Comparison of ENCODE assay signal across 16 cellular contexts in genomic region chr10:77533887-77534278, GRCh38.
DNase-seq lines count a peak whose midpoint lies in the region; ATAC-seq and TF ChIP-seq lines count a peak whose summit lies in the region.
"Had no signal": no experiment of that assay in that cellular context is flagged by ENCODE, and none has a peak within 500 bp of the region (broad histone marks: within the 10 kb centered on the region; RNA-seq: fewer than 3 reads in every experiment).

No MANE protein-coding gene starts in this region.

- H3K9ac ChIP-seq in skeletal muscle tissue (ENCODE audit: low read depth in 1 of 3, low read length in 3 of 3): no peak overlapping the region

- DNase-seq in HK-2 (ENCODE audit: unreplicated experiment): peak; percentile 28
- peak; percentile 45 for DNase-seq in NCI-H345 (lab: John Stamatoyannopoulos, UW)
- DNase-seq in epithelial cell of esophagus (ENCODE audit: low read depth): peak; percentile 53
- DNase-seq in dedifferentiated amniotic fluid mesenchymal stem cell (ENCODE audit: extremely low spot score): no peak
- DNase-seq in NCI-H2107 (lab: John Stamatoyannopoulos, UW): no peak
- DNase-seq: activated CD4-positive, CD25-positive, alpha-beta regulatory T cell treated with anti-CD3 and anti-CD28 coated beads, Interleukin-2, amount 50 U/mL, for 72 hours; activated CD8-positive, alpha-beta memory T cell treated with anti-CD3 and anti-CD28 coated beads, Interleukin-2, amount 50 U/mL, for 4 hours; activated naive CD4-positive, alpha-beta T cell treated with anti-CD3 and anti-CD28 coated beads, Interleukin-2, amount 50 U/mL, for 16 hours; CD4-positive, alpha-beta memory T cell; natural killer cell; OCI-M1; stimulated activated naive CD8-positive, alpha-beta T cell treated with anti-CD3 and anti-CD28 coated beads, Interleukin-15, Interleukin-2, amounts not matched to agents 100 U/mL and 50 U/mL, for 24 hours had no signal

- H3K4me1 ChIP-seq in skeletal muscle tissue (ENCODE audit: control insufficient read depth in 3 of 3, insufficient read depth in 3 of 3, low read length in 3 of 3): peaks cover 38 to 75% (median 42%) of the 10 kb centered on the region in 3 donors

- no peaks in the 10 kb centered on the region for H3K27me3 ChIP-seq in skeletal muscle tissue (ENCODE audit: control insufficient read depth in 3 of 3, insufficient read depth in 3 of 3, low read length in 3 of 3)

- peak overlapping the region; percentile 28 for H3K27ac ChIP-seq in skeletal muscle tissue (ENCODE audit: low read depth, low read length)

- no peaks in the 10 kb centered on the region for H3K36me3 ChIP-seq in skeletal muscle tissue (ENCODE audit: control insufficient read depth in 3 of 3, insufficient read depth in 3 of 3, low read length in 3 of 3)

- ATAC-seq in GM18517 (IDR thresholded peaks at IDR 0.05; ENCODE audit: unreplicated experiment): no peak
- ATAC-seq: GM23338; K562; natural killer cell; stimulated activated naive CD8-positive, alpha-beta T cell treated with anti-CD3 and anti-CD28 coated beads, Interleukin-15, Interleukin-2, amounts not matched to agents 100 U/mL and 50 U/mL, for 24 hours had no signal

- no peak for TF ChIP-seq CTCF in epithelial cell of esophagus (IDR thresholded peaks at IDR 0.05; ENCODE audit: insufficient read depth, low read depth, low read length, missing control alignments)

- no peak overlapping the region for H3K4me3 ChIP-seq in epithelial cell of esophagus (ENCODE audit: low read length)
- H3K4me3 ChIP-seq in skeletal muscle tissue (ENCODE audit: low read length in 3 of 3): no peak overlapping the region
- H3K4me3 ChIP-seq: GM23338, K562 had no signal

- H3K9me3 ChIP-seq in skeletal muscle tissue (ENCODE audit: control insufficient read depth in 3 of 3, low read length in 3 of 3): no peaks in the 10 kb centered on the region

Comparison
In these comparisons a context has a peak if more than half of its experiments do, and no peak if none do; other contexts are left out.
1. DNase-seq: peak in HK-2 (single experiment), NCI-H345 (single experiment) and epithelial cell of esophagus (single experiment); none in dedifferentiated amniotic fluid mesenchymal stem cell (single experiment) and NCI-H2107 (single experiment).